In the genomic region with DNA sequence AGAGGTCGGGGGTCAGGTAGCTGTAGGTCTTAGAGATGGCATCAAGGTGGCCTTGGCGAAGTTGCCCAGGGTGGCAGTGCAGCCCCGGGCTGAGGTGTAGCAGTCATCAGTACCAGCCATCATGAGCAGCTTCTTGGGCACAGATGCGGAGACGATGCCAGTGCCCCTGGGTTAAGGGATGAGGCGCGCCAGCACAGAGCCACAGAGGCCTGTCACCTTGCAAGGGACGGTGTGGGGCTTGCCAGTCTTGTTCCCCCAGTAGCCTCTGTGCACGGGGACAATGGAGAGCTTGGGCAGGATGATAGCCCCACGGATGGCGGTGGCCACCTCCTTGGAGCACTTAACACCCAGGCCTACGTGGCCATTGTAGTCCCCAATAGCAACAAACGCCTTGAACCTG, we compare ENCODE assay signal across 8 cellular contexts.
"Had no signal": no experiment of that assay in that cellular context is flagged by ENCODE, and none has a peak within 500 bp of the region (broad histone marks: within the 10 kb centered on the region; RNA-seq: fewer than 3 reads in every experiment).

No MANE protein-coding gene starts in this region.

- H3K36me3 ChIP-seq: HAP-1 had no signal

- H3K4me3 ChIP-seq: GM23248, HAP-1 had no signal

- H3K4me3 Mint-ChIP-seq: HFFc6 had no signal

- H3K27ac ChIP-seq: GM23248, HL-60 had no signal

- H2AFZ ChIP-seq: GM23248 had no signal

- H3K4me1 ChIP-seq: HAP-1 had no signal

- ATAC-seq: HCT116 had no signal

- DNase-seq: GM23248, GOT3, H7, HFFc6, IMR-90 had no signal

- H3K9ac ChIP-seq: GM23248 had no signal
